21 cellular contexts compared by ENCODE assay signal in the genomic region with DNA sequence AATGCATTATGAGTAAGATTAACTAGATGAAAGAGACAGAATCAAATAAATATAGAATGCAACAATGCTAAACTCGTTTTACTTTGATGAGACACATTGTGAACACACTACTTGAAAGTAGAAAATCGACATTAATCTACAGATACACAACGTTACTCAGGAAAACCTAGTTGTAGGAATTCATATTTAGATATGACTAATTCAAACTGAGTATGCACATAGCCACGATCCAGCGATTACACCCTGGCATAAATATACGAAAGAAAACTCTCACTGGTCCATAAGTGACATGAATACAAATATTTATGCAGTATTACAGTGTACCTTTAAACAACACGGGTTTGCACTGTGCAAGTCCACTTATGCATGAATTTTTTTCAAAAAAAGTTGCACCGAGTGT.
"Had no signal": no experiment of that assay in that cellular context is flagged by ENCODE, and none has a peak within 500 bp of the region (broad histone marks: within the 10 kb centered on the region; RNA-seq: fewer than 3 reads in every experiment).

No MANE protein-coding gene starts in this region.

- ATAC-seq: Panc1, T-helper 17 cell had no signal

- H3K4me3 ChIP-seq: MG63 had no signal

- H3K9me3 ChIP-seq: MG63, SK-N-SH had no signal

- H3K27ac ChIP-seq: RWPE1 had no signal

- DNase-seq: KBM-7, MG63, NCI-H1092, NCI-H1105 treated with DMSO at 0.1 percent for 48 hours, NCI-H1417 treated with DMSO at 0.1 percent for 48 hours, NCI-H146, NCI-H1694 treated with DMSO at 0.1 percent for 48 hours, NCI-H2029, NCI-H2081 treated with DMSO at 0.1 percent for 48 hours, NCI-H2171 treated with DMSO at 0.1 percent for 48 hours, NCI-H345, NCI-H446 treated with DMSO at 0.1 percent for 48 hours, NCI-H510A treated with DMSO at 0.1 percent for 48 hours, NCI-H526, NCI-H748 treated with DMSO at 0.1 percent for 48 hours, SHP77, SK-N-SH, T-helper 1 cell, T-helper 17 cell had no signal

- H3K36me3 ChIP-seq: MG63 had no signal

- H3K4me2 ChIP-seq: SK-N-SH had no signal

- H3K9ac ChIP-seq: SK-N-SH had no signal

- H3K27me3 ChIP-seq: MG63 had no signal
